In the genomic region with DNA sequence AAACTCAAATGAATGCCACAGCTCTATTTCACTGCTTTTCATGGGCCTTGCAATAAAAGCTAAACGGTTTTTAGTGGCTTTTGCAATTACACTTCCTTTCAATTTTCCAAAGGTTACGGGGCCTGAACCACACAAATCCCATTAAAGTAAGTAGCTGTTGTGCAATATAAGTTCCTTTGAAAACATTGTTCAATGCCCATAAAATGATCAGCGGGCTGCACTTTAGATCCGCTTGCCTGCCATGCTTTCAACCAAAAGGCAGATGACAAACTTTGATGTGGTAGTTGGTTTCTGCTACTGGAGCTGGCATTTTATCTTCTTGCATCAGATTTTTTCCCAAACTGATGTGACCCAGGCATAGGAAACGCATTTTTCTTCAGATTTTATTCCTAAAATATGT, we compare ENCODE assay signal across 1 cellular context.
TF ChIP-seq lines count a peak whose summit lies in the region.

No MANE protein-coding gene starts in this region.

TF ChIP-seq in SK-N-SH treated with all-trans-retinoic acid at 6 μM for 48 hours, 23 proteins besides CTCF, POLR2A, EP300 and RAD21 (continued from another document):
- TF ChIP-seq, protein P1, sequence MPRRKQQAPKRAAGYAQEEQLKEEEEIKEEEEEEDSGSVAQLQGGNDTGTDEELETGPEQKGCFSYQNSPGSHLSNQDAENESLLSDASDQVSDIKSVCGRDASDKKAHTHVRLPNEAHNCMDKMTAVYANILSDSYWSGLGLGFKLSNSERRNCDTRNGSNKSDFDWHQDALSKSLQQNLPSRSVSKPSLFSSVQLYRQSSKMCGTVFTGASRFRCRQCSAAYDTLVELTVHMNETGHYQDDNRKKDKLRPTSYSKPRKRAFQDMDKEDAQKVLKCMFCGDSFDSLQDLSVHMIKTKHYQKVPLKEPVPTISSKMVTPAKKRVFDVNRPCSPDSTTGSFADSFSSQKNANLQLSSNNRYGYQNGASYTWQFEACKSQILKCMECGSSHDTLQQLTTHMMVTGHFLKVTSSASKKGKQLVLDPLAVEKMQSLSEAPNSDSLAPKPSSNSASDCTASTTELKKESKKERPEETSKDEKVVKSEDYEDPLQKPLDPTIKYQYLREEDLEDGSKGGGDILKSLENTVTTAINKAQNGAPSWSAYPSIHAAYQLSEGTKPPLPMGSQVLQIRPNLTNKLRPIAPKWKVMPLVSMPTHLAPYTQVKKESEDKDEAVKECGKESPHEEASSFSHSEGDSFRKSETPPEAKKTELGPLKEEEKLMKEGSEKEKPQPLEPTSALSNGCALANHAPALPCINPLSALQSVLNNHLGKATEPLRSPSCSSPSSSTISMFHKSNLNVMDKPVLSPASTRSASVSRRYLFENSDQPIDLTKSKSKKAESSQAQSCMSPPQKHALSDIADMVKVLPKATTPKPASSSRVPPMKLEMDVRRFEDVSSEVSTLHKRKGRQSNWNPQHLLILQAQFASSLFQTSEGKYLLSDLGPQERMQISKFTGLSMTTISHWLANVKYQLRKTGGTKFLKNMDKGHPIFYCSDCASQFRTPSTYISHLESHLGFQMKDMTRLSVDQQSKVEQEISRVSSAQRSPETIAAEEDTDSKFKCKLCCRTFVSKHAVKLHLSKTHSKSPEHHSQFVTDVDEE (CRISPR knock-in tag; IDR thresholded peaks at IDR 0.05) = no peak
- TF ChIP-seq, protein P2, sequence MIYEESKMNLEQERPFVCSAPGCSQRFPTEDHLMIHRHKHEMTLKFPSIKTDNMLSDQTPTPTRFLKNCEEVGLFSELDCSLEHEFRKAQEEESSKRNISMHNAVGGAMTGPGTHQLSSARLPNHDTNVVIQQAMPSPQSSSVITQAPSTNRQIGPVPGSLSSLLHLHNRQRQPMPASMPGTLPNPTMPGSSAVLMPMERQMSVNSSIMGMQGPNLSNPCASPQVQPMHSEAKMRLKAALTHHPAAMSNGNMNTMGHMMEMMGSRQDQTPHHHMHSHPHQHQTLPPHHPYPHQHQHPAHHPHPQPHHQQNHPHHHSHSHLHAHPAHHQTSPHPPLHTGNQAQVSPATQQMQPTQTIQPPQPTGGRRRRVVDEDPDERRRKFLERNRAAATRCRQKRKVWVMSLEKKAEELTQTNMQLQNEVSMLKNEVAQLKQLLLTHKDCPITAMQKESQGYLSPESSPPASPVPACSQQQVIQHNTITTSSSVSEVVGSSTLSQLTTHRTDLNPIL (CRISPR knock-in tag; IDR thresholded peaks at IDR 0.05; ENCODE audit: low read depth) = no peak
- TF ChIP-seq ZC3H10 (CRISPR knock-in tag; IDR thresholded peaks at IDR 0.05) = no peak
- TF ChIP-seq, protein P3, sequence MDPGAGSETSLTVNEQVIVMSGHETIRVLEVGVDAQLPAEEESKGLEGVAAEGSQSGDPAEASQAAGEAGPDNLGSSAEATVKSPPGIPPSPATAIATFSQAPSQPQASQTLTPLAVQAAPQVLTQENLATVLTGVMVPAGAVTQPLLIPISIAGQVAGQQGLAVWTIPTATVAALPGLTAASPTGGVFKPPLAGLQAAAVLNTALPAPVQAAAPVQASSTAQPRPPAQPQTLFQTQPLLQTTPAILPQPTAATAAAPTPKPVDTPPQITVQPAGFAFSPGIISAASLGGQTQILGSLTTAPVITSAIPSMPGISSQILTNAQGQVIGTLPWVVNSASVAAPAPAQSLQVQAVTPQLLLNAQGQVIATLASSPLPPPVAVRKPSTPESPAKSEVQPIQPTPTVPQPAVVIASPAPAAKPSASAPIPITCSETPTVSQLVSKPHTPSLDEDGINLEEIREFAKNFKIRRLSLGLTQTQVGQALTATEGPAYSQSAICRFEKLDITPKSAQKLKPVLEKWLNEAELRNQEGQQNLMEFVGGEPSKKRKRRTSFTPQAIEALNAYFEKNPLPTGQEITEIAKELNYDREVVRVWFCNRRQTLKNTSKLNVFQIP (CRISPR knock-in tag; IDR thresholded peaks at IDR 0.05; ENCODE audit: borderline replicate concordance, low read depth) = no peak
